30 cellular contexts compared by ENCODE assay signal in genomic region chr1:25888426-25888987, GRCh38. TPM values are rescaled to one million over a fixed set of nuclear protein-coding genes. Genes with fewer than 3 reads are reported as not detected.
"Had no signal": no experiment of that assay in that cellular context is flagged by ENCODE, and none has a peak within 500 bp of the region (broad histone marks: within the 10 kb centered on the region; RNA-seq: fewer than 3 reads in every experiment).

No MANE protein-coding gene starts in this region.

- H3K9me3 Mint-ChIP-seq: memory B cell; nephron; T-helper 2 cell treated with Interferon-gamma antibody and Interleukin-4, amounts not matched to agents 5 μg/mL and 100 μg/mL, for 36 hours had no signal

- H3K36me3 Mint-ChIP-seq: memory B cell had no signal

- DNase-seq: activated CD4-positive, alpha-beta T cell treated with anti-CD3 and anti-CD28 coated beads for 4 hours; activated CD4-positive, alpha-beta T cell treated with anti-CD3 and anti-CD28 coated beads, Interleukin-2, amount 50 U/mL, for 4 hours; activated CD4-positive, CD25-positive, alpha-beta regulatory T cell; activated effector memory CD4-positive, alpha-beta T cell treated with Interleukin-2 at 50 U/mL for 16 hours; activated naive CD4-positive, alpha-beta T cell treated with Interleukin-2 at 50 U/mL for 16 hours; activated T-cell treated with anti-CD3 and anti-CD28 coated beads for 4 hours; aorta; body of pancreas; effector memory CD4-positive, alpha-beta T cell; erythroblast; gastrocnemius medialis; glutamatergic neuron; islet precursor cell; left colon; stimulated activated CD4-positive, alpha-beta T cell treated with anti-CD3 and anti-CD28 coated beads, Interleukin-15, amount 100 ng/mL, for 24 hours; stimulated activated CD4-positive, alpha-beta T cell treated with anti-CD3 and anti-CD28 coated beads, Interleukin-2, amount 100 ng/mL, for 24 hours; stimulated activated naive CD4-positive, alpha-beta T cell; T-helper 1 cell; tibial artery had no signal

- H3K4me1 ChIP-seq: gastrocnemius medialis, psoas muscle had no signal

- H3K36me3 ChIP-seq: gastrocnemius medialis, neutrophil, ovary, suprapubic skin, tibial artery had no signal

- H3K4me3 Mint-ChIP-seq: activated naive CD8-positive, alpha-beta T cell; memory B cell; nephron; T-helper 2 cell treated with Interferon-gamma antibody and Interleukin-4, amounts not matched to agents 5 μg/mL and 100 μg/mL, for 36 hours had no signal

- H3K9me3 ChIP-seq: body of pancreas, gastrocnemius medialis, neutrophil, ovary, psoas muscle, suprapubic skin, tibial artery had no signal

- H3K27me3 ChIP-seq: body of pancreas, dorsolateral prefrontal cortex, gastrocnemius medialis, neutrophil, ovary, suprapubic skin, tibial artery had no signal

- H3K27ac ChIP-seq: coronary artery, gastrocnemius medialis, neutrophil, psoas muscle, suprapubic skin, tibial artery had no signal

- H3K4me3 ChIP-seq: body of pancreas, coronary artery, dorsolateral prefrontal cortex, gastrocnemius medialis, ovary, psoas muscle, suprapubic skin, tibial artery had no signal

- ATAC-seq: body of pancreas, gastrocnemius medialis, left colon, psoas muscle had no signal

- H3K4me1 Mint-ChIP-seq: memory B cell had no signal

- H3K27ac Mint-ChIP-seq: activated naive CD8-positive, alpha-beta T cell; memory B cell; T-helper 2 cell treated with Interferon-gamma antibody and Interleukin-4, amounts not matched to agents 5 μg/mL and 100 μg/mL, for 36 hours had no signal

RNA-seq across cellular contexts. Expression of gene AUNIP, which starts 29.2 kb away (rescaled TPM):
- total RNA-seq: aorta, body of pancreas, cardiac septum, gastrocnemius medialis had no signal
- polyA plus RNA-seq: aorta had no signal
